9 cellular contexts compared by ENCODE assay signal in genomic region chr18:24112874-24113615, GRCh38. TPM values are rescaled to one million over a fixed set of nuclear protein-coding genes. Genes with fewer than 3 reads are reported as not detected.
DNase-seq lines count a peak whose midpoint lies in the region; ATAC-seq and FAIRE-seq lines count a peak whose summit lies in the region.
"Had no signal": no experiment of that assay in that cellular context is flagged by ENCODE, and none has a peak within 500 bp of the region (broad histone marks: within the 10 kb centered on the region; RNA-seq: fewer than 3 reads in every experiment).

No MANE protein-coding gene starts in this region.

- H3K4me1 Mint-ChIP-seq in T-cell = peaks cover 35 to 41% (median 40%) of the 10 kb centered on the region in 3 donors

- no peak overlapping the region for H3K4me3 Mint-ChIP-seq in T-cell

- no peak for ATAC-seq in T-cell (replicated peaks in 1 of 4)
- ATAC-seq in HG02852 (IDR thresholded peaks at IDR 0.05; ENCODE audit: unreplicated experiment) = no peak
- no peak for ATAC-seq in GM21423 (IDR thresholded peaks at IDR 0.05; ENCODE audit: unreplicated experiment)

- CTCF ChIA-PET in T-cell (lab: Charles Lee) = interaction anchor here in 1 of 2 donors (1.6 kb wide), 1 partner anchor 9 kb away, joined by 3 read pairs; no protein-coding TSS in a partner anchor

- H3K9me3 Mint-ChIP-seq in T-cell = no peaks in the 10 kb centered on the region

- POLR2A ChIA-PET in T-cell (lab: Charles Lee) = no interaction called here

- peak; percentile 17 for DNase-seq in stimulated activated CD4-positive, alpha-beta T cell treated with anti-CD3 and anti-CD28 coated beads, Interleukin-15, amount 100 ng/mL, for 24 hours
- DNase-seq in stimulated activated CD4-positive, alpha-beta T cell treated with anti-CD3 and anti-CD28 coated beads, Interleukin-4, amount 100 ng/mL, for 24 hours = no peak
- no peak for DNase-seq in T-cell
- peak; percentile 23 for DNase-seq in glomerular visceral epithelial cell (ENCODE audit: extremely low spot score)
- peak; percentile 42 for DNase-seq in urothelium cell line (ENCODE audit: low spot score)
- DNase-seq in activated CD4-positive, CD25-positive, alpha-beta regulatory T cell (lab: John Stamatoyannopoulos, UW) = no peak
- DNase-seq: NCI-H2227 treated with DMSO at 0.1 percent for 48 hours had no signal

- H3K27ac Mint-ChIP-seq in T-cell = peak overlapping the region; percentile 59 to 74

- peaks cover 46% of the 10 kb centered on the region for H3K36me3 Mint-ChIP-seq in T-cell

- no peaks in the 10 kb centered on the region for H3K27me3 Mint-ChIP-seq in T-cell

- FAIRE-seq in urothelium cell line (lab: Jason Lieb, UNC) = no peak

RNA-seq across cellular contexts. Expression of gene CABYR, which starts 25.8 kb away (rescaled TPM):
- total RNA-seq in T-cell = 1 to 10 TPM in 3 of 5 donors, under 1 TPM in 2; 0.25 to 2.4 (median 1.1) TPM

Comparison
In these comparisons a context has a peak if more than half of its experiments do, and no peak if none do; other contexts are left out.
1. DNase-seq: peak in stimulated activated CD4-positive, alpha-beta T cell treated with anti-CD3 and anti-CD28 coated beads, Interleukin-15, amount 100 ng/mL, for 24 hours (single experiment), glomerular visceral epithelial cell (single experiment) and urothelium cell line (single experiment); none in stimulated activated CD4-positive, alpha-beta T cell treated with anti-CD3 and anti-CD28 coated beads, Interleukin-4, amount 100 ng/mL, for 24 hours (single experiment), T-cell (0 of 34) and activated CD4-positive, CD25-positive, alpha-beta regulatory T cell (0 of 4).